ENCODE assay signal across 1 cellular context in the genomic region with DNA sequence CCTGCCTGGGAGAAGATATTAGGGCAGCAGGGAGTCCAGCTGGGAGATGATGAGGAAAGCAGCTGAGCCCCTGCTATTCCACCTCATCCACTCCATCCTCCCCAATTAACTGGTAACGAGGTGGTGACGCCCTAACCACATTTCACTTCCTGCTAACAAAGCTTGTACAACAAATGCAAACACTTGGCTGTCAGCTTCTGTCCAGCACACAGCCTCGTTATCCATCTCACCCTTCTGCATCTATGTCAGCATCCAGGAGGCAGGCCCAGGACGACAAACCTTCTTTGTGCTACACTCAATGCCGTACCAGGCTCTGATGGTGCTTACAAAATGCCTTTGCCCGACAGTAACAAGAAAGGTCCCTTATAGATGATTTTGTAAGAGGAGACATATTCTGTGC.
TF ChIP-seq lines count a peak whose summit lies in the region.

No MANE protein-coding gene starts in this region.

TF ChIP-seq in HepG2, 621 proteins besides CTCF, POLR2A, EP300 and RAD21 (continued from another document):
- no peak for TF ChIP-seq CENPT (CRISPR knock-in tag; IDR thresholded peaks at IDR 0.05; ENCODE audit: low read depth)
TF ChIP-seq in HepG2: peak in this region for 0.
